Comparison of ENCODE assay signal across 39 cellular contexts in the genomic region with DNA sequence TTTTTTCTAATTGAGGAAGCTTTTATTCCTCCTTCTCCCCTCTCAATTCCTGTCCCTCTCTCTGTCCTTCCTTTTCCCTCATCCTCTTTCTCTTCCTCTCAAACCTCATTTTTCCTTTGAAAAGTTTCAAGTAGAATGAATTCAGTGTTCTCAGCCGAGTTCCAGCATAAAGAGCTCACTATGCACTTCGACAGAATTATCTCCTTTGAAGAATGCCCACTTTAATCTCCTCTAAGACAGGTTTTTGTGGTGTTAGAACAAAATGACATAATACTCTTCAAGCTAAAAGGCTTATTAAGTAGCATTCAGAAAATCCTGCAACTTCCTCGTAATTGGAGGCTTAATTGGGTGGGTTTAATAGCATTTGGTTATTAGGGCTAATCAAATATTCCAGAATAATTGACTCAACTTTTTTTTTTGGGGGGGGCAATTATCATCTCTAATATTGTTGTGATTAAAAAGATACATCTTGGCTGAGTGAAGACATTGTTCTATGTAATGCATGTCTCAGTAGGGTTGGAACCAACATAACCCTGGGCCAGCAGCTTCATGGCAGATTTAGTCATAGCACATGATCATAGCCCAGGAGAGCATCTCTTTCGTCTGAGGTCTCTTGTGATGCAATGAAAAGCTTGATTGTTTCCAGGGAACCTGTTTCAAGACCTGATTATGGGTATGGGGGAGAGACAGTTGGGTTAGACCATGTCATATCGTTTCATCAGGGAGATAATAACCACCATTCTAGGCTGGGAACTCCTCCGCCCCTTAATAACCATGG. TPM values are rescaled to one million over a fixed set of nuclear protein-coding genes. Genes with fewer than 3 reads are reported as not detected.
"Had no signal": no experiment of that assay in that cellular context is flagged by ENCODE, and none has a peak within 500 bp of the region (broad histone marks: within the 10 kb centered on the region; RNA-seq: fewer than 3 reads in every experiment).

No MANE protein-coding gene starts in this region.

- H3K4me3 ChIP-seq: adrenal gland, body of pancreas, breast epithelium, cardiac muscle cell, colonic mucosa had no signal

- H3K36me3 Mint-ChIP-seq: activated CD4-positive, alpha-beta memory T cell treated with anti-CD3 and anti-CD28 coated beads for 36 hours; activated naive CD4-positive, alpha-beta T cell treated with anti-CD3 and anti-CD28 coated beads, Interleukin-2, amount 50 U/mL, for 72 hours; activated naive CD8-positive, alpha-beta T cell treated with anti-CD3 and anti-CD28 coated beads for 36 hours had no signal

- H3K9me3 Mint-ChIP-seq: activated B cell treated with CpG ODN at 0.5 μM for 24 hours; activated CD4-positive, alpha-beta memory T cell treated with anti-CD3 and anti-CD28 coated beads for 36 hours; activated CD4-positive, alpha-beta T cell treated with anti-CD3 and anti-CD28 coated beads, Interleukin-2, amount 10 ng/mL, durations not matched to agents 24 days and 14 days; activated CD8-positive, alpha-beta T cell treated with anti-CD3 and anti-CD28 coated beads for 36 hours; activated naive CD4-positive, alpha-beta T cell treated with anti-CD3 and anti-CD28 coated beads for 36 hours; activated naive CD4-positive, alpha-beta T cell treated with anti-CD3 and anti-CD28 coated beads, Interleukin-2, amount 50 U/mL, for 72 hours; activated naive CD8-positive, alpha-beta T cell treated with anti-CD3 and anti-CD28 coated beads for 36 hours; activated T-cell treated with anti-CD3 and anti-CD28 coated beads, Interleukin-2, amount 50 U/mL, for 4 hours; activated T-helper 1 cell treated with anti-CD3 and anti-CD28 coated beads, Interleukin-12 subunit alpha, Interleukin-12 subunit beta, Interleukin-2, Interleukin-4 antibody, amounts not matched to agents 30 ng/mL and 10 ng/mL and 1 ng/mL, durations not matched to agents 14 hours and 24 hours and 36 hours; activated T-helper 17 cell treated with anti-CD3 and anti-CD28 coated beads, Interleukin-2, amount 50 U/mL, for 72 hours; central memory CD8-positive, alpha-beta T cell; T-helper 1 cell treated with Interleukin-12 subunit alpha and Interleukin-12 subunit beta and Interleukin-4 antibody, amounts not matched to agents 30 μg/mL and 1 μg/mL, for 36 hours; T-helper 2 cell treated with Interferon-gamma antibody and Interleukin-4, amounts not matched to agents 5 μg/mL and 100 μg/mL, for 36 hours had no signal

- H3K27me3 ChIP-seq: adrenal gland, body of pancreas, colonic mucosa had no signal

- ATAC-seq: activated CD8-positive, alpha-beta T cell treated with anti-CD3 and anti-CD28 coated beads for 36 hours; activated naive CD4-positive, alpha-beta T cell treated with anti-CD3 and anti-CD28 coated beads, Interleukin-2, amount 50 U/mL, for 72 hours; activated T-cell treated with anti-CD3 and anti-CD28 coated beads, Interleukin-2, amount 50 U/mL, for 4 hours; activated T-cell treated with anti-CD3 and anti-CD28 coated beads, Interleukin-2, amount 50 U/mL, for 72 hours; activated T-helper 17 cell treated with anti-CD3 and anti-CD28 coated beads, Interleukin-2, amount 50 U/mL, for 72 hours; body of pancreas had no signal

- DNase-seq: activated B cell treated with CpG ODN at 0.5 μM for 24 hours; activated CD4-positive, alpha-beta memory T cell treated with anti-CD3 and anti-CD28 coated beads for 36 hours; activated CD4-positive, alpha-beta T cell treated with anti-CD3 and anti-CD28 coated beads for 4 hours; activated CD4-positive, alpha-beta T cell treated with anti-CD3 and anti-CD28 coated beads, Interleukin-2, amount 10 ng/mL, durations not matched to agents 24 days and 14 days; activated CD4-positive, alpha-beta T cell treated with anti-CD3 and anti-CD28 coated beads, Interleukin-2, amount 50 U/mL, for 1 hour; activated CD4-positive, alpha-beta T cell treated with anti-CD3 and anti-CD28 coated beads, Interleukin-2, amount 50 U/mL, for 4 hours; activated CD4-positive, CD25-positive, alpha-beta regulatory T cell treated with anti-CD3 and anti-CD28 coated beads, Interleukin-2, amount 50 U/mL, for 72 hours; activated CD8-positive, alpha-beta memory T cell treated with anti-CD3 and anti-CD28 coated beads, Interleukin-2, amount 50 U/mL, for 4 hours; activated CD8-positive, alpha-beta T cell treated with anti-CD3 and anti-CD28 coated beads for 36 hours; activated effector memory CD4-positive, alpha-beta T cell treated with anti-CD3 and anti-CD28 coated beads, Interleukin-2, amount 50 U/mL, for 16 hours; activated gamma-delta T cell treated with Interleukin-2 at 50 U/mL for 16 hours; activated naive CD4-positive, alpha-beta T cell; activated naive CD4-positive, alpha-beta T cell treated with anti-CD3 and anti-CD28 coated beads for 36 hours; activated naive CD8-positive, alpha-beta T cell treated with anti-CD3 and anti-CD28 coated beads for 36 hours; activated T-cell treated with anti-CD3 and anti-CD28 coated beads for 4 hours; activated T-cell treated with anti-CD3 and anti-CD28 coated beads, Interleukin-2, amount 50 U/mL, for 1 hour; activated T-cell treated with anti-CD3 and anti-CD28 coated beads, Interleukin-2, amount 50 U/mL, for 4 hours; activated T-cell treated with anti-CD3 and anti-CD28 coated beads, Interleukin-2, amount 50 U/mL, for 72 hours; adrenal gland; amniotic stem cell; aorta; body of pancreas; brain microvascular endothelial cell; caudate nucleus; cerebellar nuclear complex; colonic mucosa; T-helper 2 cell; T-helper 9 cell had no signal

- FAIRE-seq: astrocyte, TTC549 had no signal

- H3K36me3 ChIP-seq: adrenal gland, brain microvascular endothelial cell, breast epithelium, cardiac muscle cell, colonic mucosa had no signal

- H3K4me1 Mint-ChIP-seq: activated B cell treated with CpG ODN at 0.5 μM for 24 hours; activated CD4-positive, alpha-beta T cell treated with anti-CD3 and anti-CD28 coated beads, Interleukin-2, amount 10 ng/mL, durations not matched to agents 24 days and 14 days; activated naive CD8-positive, alpha-beta T cell treated with anti-CD3 and anti-CD28 coated beads for 36 hours; activated T-helper 17 cell treated with anti-CD3 and anti-CD28 coated beads, Interleukin-2, amount 50 U/mL, for 72 hours; central memory CD8-positive, alpha-beta T cell had no signal

- H3K4me3 Mint-ChIP-seq: activated B cell treated with CpG ODN at 0.5 μM for 24 hours; activated CD4-positive, alpha-beta memory T cell treated with anti-CD3 and anti-CD28 coated beads for 36 hours; activated CD4-positive, alpha-beta T cell treated with anti-CD3 and anti-CD28 coated beads, Interleukin-2, amount 10 ng/mL, durations not matched to agents 24 days and 14 days; activated CD8-positive, alpha-beta T cell treated with anti-CD3 and anti-CD28 coated beads for 36 hours; activated naive CD4-positive, alpha-beta T cell treated with anti-CD3 and anti-CD28 coated beads for 36 hours; activated naive CD8-positive, alpha-beta T cell treated with anti-CD3 and anti-CD28 coated beads for 36 hours; activated T-cell treated with anti-CD3 and anti-CD28 coated beads, Interleukin-2, amount 50 U/mL, for 4 hours; activated T-cell treated with anti-CD3 and anti-CD28 coated beads, Interleukin-2, amount 50 U/mL, for 72 hours; activated T-helper 1 cell treated with anti-CD3 and anti-CD28 coated beads, Interleukin-12 subunit alpha, Interleukin-12 subunit beta, Interleukin-2, Interleukin-4 antibody, amounts not matched to agents 30 ng/mL and 10 ng/mL and 1 ng/mL, durations not matched to agents 14 hours and 24 hours and 36 hours; activated T-helper 17 cell treated with anti-CD3 and anti-CD28 coated beads, Interleukin-2, amount 50 U/mL, for 72 hours; central memory CD8-positive, alpha-beta T cell; T-helper 1 cell treated with Interleukin-12 subunit alpha and Interleukin-12 subunit beta and Interleukin-4 antibody, amounts not matched to agents 30 μg/mL and 1 μg/mL, for 36 hours; T-helper 2 cell treated with Interferon-gamma antibody and Interleukin-4, amounts not matched to agents 5 μg/mL and 100 μg/mL, for 36 hours had no signal

- H3K27ac Mint-ChIP-seq: activated B cell treated with CpG ODN at 0.5 μM for 24 hours; activated CD4-positive, alpha-beta memory T cell treated with anti-CD3 and anti-CD28 coated beads for 36 hours; activated CD4-positive, alpha-beta T cell treated with anti-CD3 and anti-CD28 coated beads, Interleukin-2, amount 10 ng/mL, durations not matched to agents 24 days and 14 days; activated CD8-positive, alpha-beta T cell treated with anti-CD3 and anti-CD28 coated beads for 36 hours; activated naive CD4-positive, alpha-beta T cell treated with anti-CD3 and anti-CD28 coated beads for 36 hours; activated naive CD4-positive, alpha-beta T cell treated with anti-CD3 and anti-CD28 coated beads, Interleukin-2, amount 50 U/mL, for 72 hours; activated naive CD8-positive, alpha-beta T cell treated with anti-CD3 and anti-CD28 coated beads for 36 hours; activated T-cell treated with anti-CD3 and anti-CD28 coated beads, Interleukin-2, amount 50 U/mL, for 72 hours; activated T-helper 1 cell treated with anti-CD3 and anti-CD28 coated beads, Interleukin-12 subunit alpha, Interleukin-12 subunit beta, Interleukin-2, Interleukin-4 antibody, amounts not matched to agents 30 ng/mL and 10 ng/mL and 1 ng/mL, durations not matched to agents 14 hours and 24 hours and 36 hours; activated T-helper 17 cell treated with anti-CD3 and anti-CD28 coated beads, Interleukin-2, amount 50 U/mL, for 72 hours; T-helper 1 cell treated with Interleukin-12 subunit alpha and Interleukin-12 subunit beta and Interleukin-4 antibody, amounts not matched to agents 30 μg/mL and 1 μg/mL, for 36 hours; T-helper 2 cell treated with Interferon-gamma antibody and Interleukin-4, amounts not matched to agents 5 μg/mL and 100 μg/mL, for 36 hours had no signal

RNA-seq across cellular contexts. Expression of gene SLC24A4, which starts 25.0 kb away (rescaled TPM):
- total RNA-seq: activated CD4-positive, alpha-beta memory T cell treated with anti-CD3 and anti-CD28 coated beads for 36 hours; activated CD4-positive, alpha-beta T cell treated with anti-CD3 and anti-CD28 coated beads, Interleukin-2, amount 10 ng/mL, durations not matched to agents 24 days and 14 days; activated CD8-positive, alpha-beta memory T cell treated with anti-CD3 and anti-CD28 coated beads for 36 hours; activated CD8-positive, alpha-beta T cell treated with anti-CD3 and anti-CD28 coated beads for 36 hours; activated naive CD4-positive, alpha-beta T cell treated with anti-CD3 and anti-CD28 coated beads for 36 hours; activated naive CD4-positive, alpha-beta T cell treated with anti-CD3 and anti-CD28 coated beads, Interleukin-2, amount 50 U/mL, for 72 hours; activated T-cell treated with anti-CD3 and anti-CD28 coated beads, Interleukin-2, amount 50 U/mL, for 72 hours; activated T-helper 1 cell treated with anti-CD3 and anti-CD28 coated beads, Interleukin-12 subunit alpha, Interleukin-12 subunit beta, Interleukin-2, Interleukin-4 antibody, amounts not matched to agents 30 ng/mL and 10 ng/mL and 1 ng/mL, durations not matched to agents 14 hours and 24 hours and 36 hours; activated T-helper 17 cell treated with anti-CD3 and anti-CD28 coated beads, Interleukin-2, amount 50 U/mL, for 72 hours; astrocyte had no signal
